Comparison of ENCODE assay signal across 8 cellular contexts in the genomic region with DNA sequence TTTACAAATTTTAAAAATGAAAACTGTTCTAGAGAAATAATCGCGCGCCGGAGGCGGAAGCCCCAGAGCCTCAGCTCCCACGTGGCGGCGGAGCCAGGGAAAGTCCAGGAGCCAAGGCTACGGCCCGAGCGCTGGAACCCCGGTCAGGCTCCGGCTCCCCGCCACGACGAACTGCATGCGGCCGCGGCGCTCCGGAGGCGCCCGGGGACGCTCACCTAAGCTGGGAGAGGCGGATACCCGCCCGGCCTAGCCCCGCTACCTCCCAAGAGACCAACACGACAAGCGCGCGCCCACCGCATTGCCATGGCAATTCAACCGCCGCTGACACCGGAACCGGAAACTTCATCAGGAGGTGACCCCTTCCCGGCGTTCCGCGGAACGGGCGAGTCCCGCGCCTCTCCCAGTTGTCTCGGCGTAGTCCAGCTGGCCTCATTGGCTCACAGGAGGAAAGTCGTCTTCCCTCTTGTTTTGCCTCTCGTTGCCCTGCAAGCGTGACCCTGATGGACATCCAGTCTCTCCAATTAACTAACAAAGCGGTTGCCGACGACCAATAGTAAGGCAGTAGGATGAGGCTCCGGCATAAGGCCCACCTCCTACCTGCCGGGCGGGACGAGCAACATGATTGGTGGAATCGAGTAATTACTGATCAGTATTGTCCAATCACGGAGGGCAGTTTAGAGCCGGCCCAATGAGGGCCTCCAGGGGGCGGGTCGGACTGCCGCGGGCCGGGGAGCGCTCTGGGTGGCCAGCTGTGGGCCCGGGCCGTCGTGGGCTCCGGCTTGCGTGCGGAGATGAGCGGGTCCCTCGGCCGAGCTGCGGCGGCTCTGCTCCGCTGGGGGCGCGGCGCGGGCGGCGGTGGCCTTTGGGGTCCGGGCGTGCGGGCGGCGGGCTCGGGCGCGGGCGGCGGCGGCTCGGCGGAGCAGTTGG. TPM values are rescaled to one million over a fixed set of nuclear protein-coding genes. Genes with fewer than 3 reads are reported as not detected.
DNase-seq lines count a peak whose midpoint lies in the region; ATAC-seq, FAIRE-seq and TF ChIP-seq lines count a peak whose summit lies in the region.

Gene GLRX5 (plus strand): TSS at position 752 of the 927 bp plus-strand sequence. CDS start 40 bp downstream, at position 792.

- peak within 1 kb of the TSS; percentile 97 for H3K9ac ChIP-seq in Loucy (ENCODE audit: low read depth, low read length, poor library complexity, severe bottlenecking)

- no peaks in the 10 kb centered on the region for H3K36me3 ChIP-seq in Loucy (ENCODE audit: insufficient read depth, low read length)

- no peaks in the 10 kb centered on the region for H3F3A ChIP-seq in Loucy (ENCODE audit: low read depth)

- H3K4me1 Mint-ChIP-seq in naive thymus-derived CD8-positive, alpha-beta T cell, result peaks cover 33 to 78% (median 69%) of the 10 kb centered on the region in 4 donors

- H3K9me3 ChIP-seq in Loucy (ENCODE audit: insufficient read depth, low read depth, low read length), result no peaks in the 10 kb centered on the region

- TF ChIP-seq POLR2A in H54 (IDR thresholded peaks at IDR 0.05; ENCODE audit: low read depth, low read length) (peak; percentile 66; the same call in 1 of the 2 replicates), Raji (IDR thresholded peaks at IDR 0.05; ENCODE audit: insufficient read depth, low read depth, low read length) (peak; percentile 66)

- POLR2A ChIA-PET in naive thymus-derived CD8-positive, alpha-beta T cell (lab: Charles Lee), result interaction anchor here (1.0 to 3.0 kb wide), 12 partner anchors 9 to 377 kb away, joined by 3 to 45 read pairs (median 6); partner anchors contain the start of genes DICER1 and SYNE3

- H3K9me3 Mint-ChIP-seq in naive thymus-derived CD8-positive, alpha-beta T cell, result no peaks in the 10 kb centered on the region

- peak within 1 kb of the TSS; percentile 85 to 98 (median 96) for H3K4me3 Mint-ChIP-seq in naive thymus-derived CD8-positive, alpha-beta T cell

- peaks cover 94% of the 10 kb centered on the region for H3K79me2 ChIP-seq in Loucy (ENCODE audit: insufficient read depth, low read length)

- H3K9me2 ChIP-seq in Loucy (replicated peaks; ENCODE audit: low read depth, low read length), result no peaks in the 10 kb centered on the region

- H2AFZ ChIP-seq in Loucy (ENCODE audit: low read length), result 0 out of 2 replicates have a peak within 1 kb of the TSS, but pooled peaks have one; percentile 8

- H3K4me3 ChIP-seq in Loucy (ENCODE audit: low read length, poor library complexity, severe bottlenecking) (peak within 1 kb of the TSS; percentile 81), fibroblast of mammary gland (ENCODE audit: control insufficient read depth, low read depth, low read length) (peak within 1 kb of the TSS; percentile 84)

- FAIRE-seq in H54 (lab: Jason Lieb, UNC), result peak; percentile 100

- H3K27me3 ChIP-seq in Loucy (ENCODE audit: insufficient read depth, low read length, poor library complexity, severe bottlenecking), result no peaks in the 10 kb centered on the region

- H4K20me1 ChIP-seq in Loucy (ENCODE audit: insufficient read depth, low read length, poor library complexity, severe bottlenecking), result peaks cover 73% of the 10 kb centered on the region

- peak within 1 kb of the TSS; percentile 98 for H3K4me2 ChIP-seq in Loucy (ENCODE audit: low read depth, low read length, poor library complexity, severe bottlenecking)

- TF ChIP-seq CTCF in Loucy (conservative IDR thresholded peaks at IDR 0.05; ENCODE audit: low read length), result no peak
- TF ChIP-seq CTCF in fibroblast of mammary gland (conservative IDR thresholded peaks at IDR 0.05; ENCODE audit: control insufficient read depth, insufficient read depth, low read depth, low read length), result no peak

- ATAC-seq in naive thymus-derived CD8-positive, alpha-beta T cell, result peak; percentile 86 to 87

- H3K4me1 ChIP-seq in Loucy (ENCODE audit: insufficient read depth, low read length, poor library complexity, severe bottlenecking), result peaks cover 64% of the 10 kb centered on the region

- H3K27ac Mint-ChIP-seq in naive thymus-derived CD8-positive, alpha-beta T cell, result peak within 1 kb of the TSS; percentile 93 to 98 (median 96)

- DNase-seq in EL (peak; percentile 100), H54 (ENCODE audit: insufficient read length, low spot score) (peak; percentile 98), fibroblast of mammary gland (ENCODE audit: low read depth) (peak; percentile 100)
- peak; percentile 96 for DNase-seq in activated T-helper 9 cell treated with anti-CD3 and anti-CD28 coated beads, Interleukin-2, amount 50 U/mL, for 16 hours (ENCODE audit: low read depth)
- peak; percentile 92 to 100 (median 98) for DNase-seq in naive thymus-derived CD8-positive, alpha-beta T cell
- peak; percentile 98 to 100 (median 99) for DNase-seq in stimulated activated naive CD4-positive, alpha-beta T cell (lab: John Stamatoyannopoulos, UW)

- peaks cover 0 to 19% (median 0%) of the 10 kb centered on the region in 3 donors for H3K36me3 Mint-ChIP-seq in naive thymus-derived CD8-positive, alpha-beta T cell

- no peaks in the 10 kb centered on the region for H3K27me3 Mint-ChIP-seq in naive thymus-derived CD8-positive, alpha-beta T cell

RNA-seq across cellular contexts. Expression of gene GLRX5, which starts in this region (rescaled TPM):
- 10 to 100 TPM; 17.9 to 22.5 TPM for total RNA-seq in naive thymus-derived CD8-positive, alpha-beta T cell
- 10 to 100 TPM; 61.6 to 87.6 (median 67.6) TPM for polyA plus RNA-seq in naive thymus-derived CD8-positive, alpha-beta T cell

Comparison
In these comparisons a context has a peak if more than half of its experiments do, and no peak if none do; other contexts are left out.
1. Peak in every context shown above with its lines: DNase-seq, ATAC-seq and H3K4me3 ChIP-seq.